18 cellular contexts compared by ENCODE assay signal in genomic region chr1:6635161-6635909, GRCh38.
"Had no signal": no experiment of that assay in that cellular context is flagged by ENCODE, and none has a peak within 500 bp of the region (broad histone marks: within the 10 kb centered on the region; RNA-seq: fewer than 3 reads in every experiment).

No MANE protein-coding gene starts in this region.

- H3K4me1 ChIP-seq: foreskin keratinocyte, prostate gland, spleen, transverse colon had no signal

- H3K4me1 Mint-ChIP-seq: activated CD4-positive, alpha-beta T cell treated with anti-CD3 and anti-CD28 coated beads, Interleukin-2, amount 10 ng/mL, durations not matched to agents 24 days and 14 days had no signal

- H3K9me3 ChIP-seq: esophagus muscularis mucosa, heart right ventricle, left ventricle myocardium inferior, neutrophil, ovary, prostate gland, spleen, transverse colon had no signal

- DNase-seq: foreskin keratinocyte, SW 1271, T1000 had no signal

- H3K4me3 Mint-ChIP-seq: activated CD4-positive, alpha-beta memory T cell treated with anti-CD3 and anti-CD28 coated beads for 36 hours; activated CD4-positive, alpha-beta T cell treated with anti-CD3 and anti-CD28 coated beads, Interleukin-2, amount 10 ng/mL, durations not matched to agents 24 days and 14 days; activated naive CD8-positive, alpha-beta T cell; nephron; T-helper 1 cell treated with Interleukin-12 subunit alpha and Interleukin-12 subunit beta and Interleukin-4 antibody, amounts not matched to agents 30 μg/mL and 1 μg/mL, for 36 hours had no signal

- H3K27ac Mint-ChIP-seq: activated CD4-positive, alpha-beta memory T cell treated with anti-CD3 and anti-CD28 coated beads for 36 hours; activated CD4-positive, alpha-beta T cell treated with anti-CD3 and anti-CD28 coated beads, Interleukin-2, amount 10 ng/mL, durations not matched to agents 24 days and 14 days; activated naive CD8-positive, alpha-beta T cell; activated T-helper 2 cell treated with anti-CD3 and anti-CD28 coated beads, Interferon-gamma antibody, Interleukin-2, Interleukin-4, amounts not matched to agents 10 μg/mL and 5 μg/mL and 100 μg/mL, durations not matched to agents 14 hours and 24 hours and 36 hours; T-helper 1 cell treated with Interleukin-12 subunit alpha and Interleukin-12 subunit beta and Interleukin-4 antibody, amounts not matched to agents 30 μg/mL and 1 μg/mL, for 36 hours had no signal

- H3K27me3 Mint-ChIP-seq: activated CD4-positive, alpha-beta memory T cell treated with anti-CD3 and anti-CD28 coated beads for 36 hours; activated CD4-positive, alpha-beta T cell treated with anti-CD3 and anti-CD28 coated beads, Interleukin-2, amount 10 ng/mL, durations not matched to agents 24 days and 14 days; activated naive CD8-positive, alpha-beta T cell had no signal

- H3K9me3 Mint-ChIP-seq: activated CD4-positive, alpha-beta memory T cell treated with anti-CD3 and anti-CD28 coated beads for 36 hours; activated CD4-positive, alpha-beta T cell treated with anti-CD3 and anti-CD28 coated beads, Interleukin-2, amount 10 ng/mL, durations not matched to agents 24 days and 14 days; activated T-helper 2 cell treated with anti-CD3 and anti-CD28 coated beads, Interferon-gamma antibody, Interleukin-2, Interleukin-4, amounts not matched to agents 10 μg/mL and 5 μg/mL and 100 μg/mL, durations not matched to agents 14 hours and 24 hours and 36 hours; nephron; T-helper 1 cell treated with Interleukin-12 subunit alpha and Interleukin-12 subunit beta and Interleukin-4 antibody, amounts not matched to agents 30 μg/mL and 1 μg/mL, for 36 hours had no signal

- H3K27ac ChIP-seq: foreskin keratinocyte, left ventricle myocardium inferior, neutrophil, ovary, prostate gland, spleen, transverse colon had no signal

- H3K4me3 ChIP-seq: esophagus muscularis mucosa, heart right ventricle, left ventricle myocardium inferior, lung, ovary, prostate gland, spleen, transverse colon had no signal

- H3K36me3 ChIP-seq: ovary had no signal

- H3K36me3 Mint-ChIP-seq: activated naive CD8-positive, alpha-beta T cell had no signal
